In the genomic region with DNA sequence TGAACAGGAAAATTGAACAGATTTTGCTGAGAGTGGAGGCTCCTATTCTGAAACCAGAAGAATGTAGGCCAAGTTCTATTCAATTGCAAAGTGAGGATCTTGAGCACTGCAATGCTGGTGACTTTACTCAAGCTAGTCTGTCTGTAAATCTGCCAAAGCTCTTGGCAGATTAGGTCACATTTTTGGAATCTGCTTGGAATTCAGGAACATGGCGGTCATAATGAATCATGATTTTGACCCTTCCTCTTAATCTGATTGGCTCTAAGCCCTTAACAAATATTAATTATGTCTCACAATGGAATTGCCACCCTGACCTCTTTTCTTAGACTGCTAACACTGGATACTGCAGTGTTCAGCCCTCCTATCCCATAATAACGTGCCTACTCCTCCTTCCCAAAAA, we compare ENCODE assay signal across 1 cellular context.
A peak's percentile ranks its signal among the peaks of the same experiment; 100 is the strongest.
TF ChIP-seq lines count a peak whose summit lies in the region.

No MANE protein-coding gene starts in this region.

TF ChIP-seq in SK-N-SH, 30 proteins besides CTCF, POLR2A, EP300 and RAD21 (continued from another document):
- TF ChIP-seq, protein P1, sequence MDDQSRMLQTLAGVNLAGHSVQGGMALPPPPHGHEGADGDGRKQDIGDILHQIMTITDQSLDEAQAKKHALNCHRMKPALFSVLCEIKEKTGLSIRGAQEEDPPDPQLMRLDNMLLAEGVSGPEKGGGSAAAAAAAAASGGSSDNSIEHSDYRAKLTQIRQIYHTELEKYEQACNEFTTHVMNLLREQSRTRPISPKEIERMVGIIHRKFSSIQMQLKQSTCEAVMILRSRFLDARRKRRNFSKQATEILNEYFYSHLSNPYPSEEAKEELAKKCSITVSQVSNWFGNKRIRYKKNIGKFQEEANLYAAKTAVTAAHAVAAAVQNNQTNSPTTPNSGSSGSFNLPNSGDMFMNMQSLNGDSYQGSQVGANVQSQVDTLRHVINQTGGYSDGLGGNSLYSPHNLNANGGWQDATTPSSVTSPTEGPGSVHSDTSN (IDR thresholded peaks at IDR 0.05), result peak; percentile 90
